8 cellular contexts compared by ENCODE assay signal in the genomic region with DNA sequence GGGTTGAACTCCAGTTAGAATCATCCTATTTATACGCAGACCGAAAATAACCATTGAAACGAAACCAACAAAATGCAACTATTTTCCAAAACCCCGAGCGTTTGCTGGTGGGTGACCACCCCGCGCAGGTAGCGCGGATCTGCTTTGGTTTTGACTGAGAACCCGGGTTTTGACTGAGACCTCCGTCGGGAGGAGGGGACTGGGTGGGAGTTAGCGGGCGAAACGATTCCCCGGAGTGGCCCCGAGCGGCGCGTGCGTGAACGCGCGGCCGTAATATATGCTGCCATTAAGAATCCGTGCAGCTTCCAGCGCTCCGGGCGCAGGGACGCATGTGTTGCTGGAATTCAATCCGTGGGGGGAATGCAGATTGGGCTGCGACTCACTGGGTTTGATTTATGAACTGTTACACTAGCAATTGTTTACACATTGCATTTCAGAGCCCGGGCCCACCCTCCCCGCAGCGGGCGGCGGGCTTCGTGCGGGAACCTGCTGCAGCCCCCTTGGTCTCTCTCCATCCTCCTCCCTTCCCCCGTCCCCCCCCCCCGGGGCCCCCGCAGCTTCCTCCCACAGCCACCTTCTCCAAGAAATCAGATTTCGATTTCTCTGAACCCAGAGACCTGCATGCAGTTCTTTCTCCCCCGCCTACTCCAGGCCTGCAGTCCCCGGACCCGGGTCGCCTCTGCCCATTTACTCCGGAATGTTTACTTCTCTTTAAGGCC. TPM values are rescaled to one million over a fixed set of nuclear protein-coding genes. Genes with fewer than 3 reads are reported as not detected.
DNase-seq lines count a peak whose midpoint lies in the region; ATAC-seq, FAIRE-seq and TF ChIP-seq lines count a peak whose summit lies in the region.

No MANE protein-coding gene starts in this region.

- H3K27me3 Mint-ChIP-seq in CD4-positive, alpha-beta T cell, result peaks cover 98% of the 10 kb centered on the region
- peaks cover 82% of the 10 kb centered on the region for H3K27me3 Mint-ChIP-seq in activated CD4-positive, alpha-beta memory T cell treated with anti-CD3 and anti-CD28 coated beads for 36 hours

- no peaks in the 10 kb centered on the region for H3K9me3 Mint-ChIP-seq in CD4-positive, alpha-beta T cell
- H3K9me3 Mint-ChIP-seq in activated CD4-positive, alpha-beta memory T cell treated with anti-CD3 and anti-CD28 coated beads for 36 hours, result peaks cover 5% of the 10 kb centered on the region

- CTCF ChIA-PET in CD4-positive, alpha-beta T cell (lab: Charles Lee), result no interaction called here
- CTCF ChIA-PET in activated CD4-positive, alpha-beta memory T cell treated with anti-CD3 and anti-CD28 coated beads for 36 hours (lab: Charles Lee), result interaction anchor here (1.8 kb wide), 1 partner anchor 11 kb away, joined by 4 read pairs; no protein-coding TSS in a partner anchor

- no peak overlapping the region for H3K27ac ChIP-seq in CD4-positive, alpha-beta T cell (ENCODE audit: low read depth, low read length)
- H3K27ac ChIP-seq in HUES48 (ENCODE audit: low read depth, low read length), result no peak overlapping the region
- H3K27ac ChIP-seq in heart left ventricle, result peak overlapping the region; percentile 57 to 91 (median 79)
- peak overlapping the region; percentile 36 for H3K27ac ChIP-seq in rectal smooth muscle tissue (ENCODE audit: low read depth, low read length)

- no peak overlapping the region for H3K27ac Mint-ChIP-seq in CD4-positive, alpha-beta T cell
- H3K27ac Mint-ChIP-seq in activated CD4-positive, alpha-beta memory T cell treated with anti-CD3 and anti-CD28 coated beads for 36 hours, result no peak overlapping the region

- peak overlapping the region; percentile 60 for H3K4me3 ChIP-seq in HUES48 (ENCODE audit: low read depth, low read length)
- peak overlapping the region; percentile 34 to 71 (median 56) for H3K4me3 ChIP-seq in heart left ventricle
- peak overlapping the region; percentile 70 for H3K4me3 ChIP-seq in rectal smooth muscle tissue (ENCODE audit: low read length)

- no peaks in the 10 kb centered on the region for H3K36me3 ChIP-seq in HUES48 (ENCODE audit: control insufficient read depth, insufficient read depth, low read length)
- H3K36me3 ChIP-seq in heart left ventricle, result no peaks in the 10 kb centered on the region
- H3K36me3 ChIP-seq in rectal smooth muscle tissue (ENCODE audit: control insufficient read depth, insufficient read depth, low read length), result no peaks in the 10 kb centered on the region

- no peak for TF ChIP-seq POLR2A in heart left ventricle (IDR thresholded peaks at IDR 0.05)

- FAIRE-seq in urothelium cell line (lab: Jason Lieb, UNC), result no peak

- POLR2A ChIA-PET in CD4-positive, alpha-beta T cell (lab: Charles Lee), result interaction anchor here (0.6 to 3.2 kb wide), 2 partner anchors 11 to 662 kb away, joined by 3 to 16 read pairs; partner anchors contain the start of gene NRN1
- POLR2A ChIA-PET in activated CD4-positive, alpha-beta memory T cell treated with anti-CD3 and anti-CD28 coated beads for 36 hours (lab: Charles Lee), result no interaction called here

- H3K4me1 Mint-ChIP-seq in CD4-positive, alpha-beta T cell (ENCODE audit: low read depth), result peaks cover 79% of the 10 kb centered on the region
- peaks cover 46% of the 10 kb centered on the region for H3K4me1 Mint-ChIP-seq in activated CD4-positive, alpha-beta memory T cell treated with anti-CD3 and anti-CD28 coated beads for 36 hours (ENCODE audit: low read depth)

- intact Hi-C loops in CD4-positive, alpha-beta T cell (cut with DNase I, micrococcal nuclease), result loop anchor here (5.0 kb wide), 3 partner anchors 130 to 735 kb away; partner anchors contain the start of genes FARS2 (in 1 of the 2) and LYRM4 (in 1 of the 2)
- intact Hi-C loops in activated CD4-positive, alpha-beta memory T cell treated with anti-CD3 and anti-CD28 coated beads for 36 hours (cut with micrococcal nuclease), result loop anchor here (1.0 to 5.0 kb wide), 3 partner anchors 7 to 125 kb away; no protein-coding TSS in a partner anchor
- intact Hi-C loops in heart left ventricle (cut with DNase I), result loop anchor here in 5 of 10 donors (5.0 to 10.0 kb wide), 3 partner anchors 522 to 532 kb away; no protein-coding TSS in a partner anchor

- no peak for TF ChIP-seq CTCF in CD4-positive, alpha-beta T cell (IDR thresholded peaks at IDR 0.05)
- TF ChIP-seq CTCF in heart left ventricle (IDR thresholded peaks at IDR 0.05), result no peak

- DNase-seq in CD4-positive, alpha-beta T cell, result no peak
- DNase-seq in activated CD4-positive, alpha-beta memory T cell treated with anti-CD3 and anti-CD28 coated beads for 36 hours, result peak; percentile 29
- DNase-seq in heart left ventricle (peak in 2 of 5 donors; percentile 29 to 70), CD1c-positive myeloid dendritic cell (ENCODE audit: extremely low spot score) (no peak), urothelium cell line (ENCODE audit: low spot score) (no peak)

- 2 to 5% (median 2%) methylated on average over 32 to 48 of the region's 48 CpGs for WGBS in heart left ventricle, 4 donors

- H3K9ac ChIP-seq in HUES48 (ENCODE audit: low read depth, low read length) (no peak overlapping the region), rectal smooth muscle tissue (ENCODE audit: low read length) (no peak overlapping the region)

- H3K4me1 ChIP-seq in HUES48 (ENCODE audit: control insufficient read depth, insufficient read depth, low read length) (peaks cover 28% of the 10 kb centered on the region), heart left ventricle (peaks cover 0 to 63% (median 32%) of the 10 kb centered on the region in 12 donors), rectal smooth muscle tissue (ENCODE audit: control insufficient read depth, insufficient read depth, low read length) (peaks cover 2% of the 10 kb centered on the region)

- peaks cover 100% of the 10 kb centered on the region for H3K27me3 ChIP-seq in CD4-positive, alpha-beta T cell (ENCODE audit: control insufficient read depth, insufficient read depth, low read length)
- H3K27me3 ChIP-seq in HUES48 (ENCODE audit: control insufficient read depth, insufficient read depth, low read length) (peaks cover 100% of the 10 kb centered on the region), heart left ventricle (peaks cover 51 to 99% (median 90%) of the 10 kb centered on the region in 9 donors), rectal smooth muscle tissue (ENCODE audit: control insufficient read depth, insufficient read depth, low read length) (peaks cover 71% of the 10 kb centered on the region)

- H3K36me3 Mint-ChIP-seq in CD4-positive, alpha-beta T cell (ENCODE audit: low read depth), result peaks cover 6% of the 10 kb centered on the region
- H3K36me3 Mint-ChIP-seq in activated CD4-positive, alpha-beta memory T cell treated with anti-CD3 and anti-CD28 coated beads for 36 hours, result peaks cover 11% of the 10 kb centered on the region

- peaks cover 9% of the 10 kb centered on the region for H3K9me3 ChIP-seq in CD4-positive, alpha-beta T cell (ENCODE audit: control insufficient read depth, low read length)
- H3K9me3 ChIP-seq in HUES48 (ENCODE audit: control insufficient read depth, insufficient read depth, low read length) (no peaks in the 10 kb centered on the region), heart left ventricle (no peaks in the 10 kb centered on the region)

- peak; percentile 36 for ATAC-seq in CD4-positive, alpha-beta T cell (ENCODE audit: poor library complexity)
- ATAC-seq in heart left ventricle (peak in 1 of 4 donors; percentile 40), GM18868 (IDR thresholded peaks at IDR 0.05; ENCODE audit: unreplicated experiment) (no peak)

- H3K4me3 Mint-ChIP-seq in CD4-positive, alpha-beta T cell, result peak overlapping the region; percentile 96
- H3K4me3 Mint-ChIP-seq in activated CD4-positive, alpha-beta memory T cell treated with anti-CD3 and anti-CD28 coated beads for 36 hours, result peak overlapping the region; percentile 75

RNA-seq across cellular contexts. Expression of gene NRN1, which starts 9.9 kb away (rescaled TPM):
- not detected for total RNA-seq in CD4-positive, alpha-beta T cell
- 1 to 10 TPM in 1 of 2 experiments, under 1 TPM in 1; 1.00 to 1.3 TPM for total RNA-seq in activated CD4-positive, alpha-beta memory T cell treated with anti-CD3 and anti-CD28 coated beads for 36 hours
- total RNA-seq in heart left ventricle, result 10 to 100 TPM in 5 of 9 donors, 1 to 10 TPM in 4; 8.3 to 21.0 (median 12.5) TPM
- 10 to 100 TPM; 10.5 to 16.3 TPM for polyA plus RNA-seq in heart left ventricle

Comparison
In these comparisons a context has a peak if more than half of its experiments do, and no peak if none do; other contexts are left out.
1. H3K27ac ChIP-seq: peak in heart left ventricle (12 of 12) and rectal smooth muscle tissue (single experiment); none in CD4-positive, alpha-beta T cell (single experiment) and HUES48 (single experiment).
2. RNA of gene NRN1, which starts 9.9 kb away (total RNA-seq): 8.3 to 21.0 TPM in heart left ventricle; 1.00 to 1.3 TPM in activated CD4-positive, alpha-beta memory T cell treated with anti-CD3 and anti-CD28 coated beads for 36 hours and not detected in CD4-positive, alpha-beta T cell; every median in the first group is over 4 times any median in the second.
3. Peak in every context shown above with its lines, with median percentiles within 50 percentile points of each other: H3K4me3 ChIP-seq.